ENCODE assay signal across 8 cellular contexts in genomic region chr2:25276569-25277465, GRCh38.
DNase-seq lines count a peak whose midpoint lies in the region; ATAC-seq lines count a peak whose summit lies in the region.

No MANE protein-coding gene starts in this region.

- H3K4me1 Mint-ChIP-seq in activated CD8-positive, alpha-beta T cell treated with anti-CD3 and anti-CD28 coated beads, Interleukin-2, amount 10 ng/mL, durations not matched to agents 7 days and 5 days (ENCODE audit: low read depth), result peaks cover 78% of the 10 kb centered on the region

- H3K27me3 Mint-ChIP-seq in activated CD8-positive, alpha-beta T cell treated with anti-CD3 and anti-CD28 coated beads, Interleukin-2, amount 10 ng/mL, durations not matched to agents 7 days and 5 days (ENCODE audit: low read depth), result no peaks in the 10 kb centered on the region

- CTCF ChIA-PET in activated CD8-positive, alpha-beta T cell treated with anti-CD3 and anti-CD28 coated beads, Interleukin-2, amount 10 ng/mL, durations not matched to agents 7 days and 5 days (lab: Charles Lee), result interaction anchor here (0.7 to 4.8 kb wide), 24 partner anchors 9 to 388 kb away, joined by 3 to 62 read pairs (median 8); no protein-coding TSS in a partner anchor

- POLR2A ChIA-PET in activated CD8-positive, alpha-beta T cell treated with anti-CD3 and anti-CD28 coated beads, Interleukin-2, amount 10 ng/mL, durations not matched to agents 7 days and 5 days (lab: Charles Lee), result interaction anchor here (1.0 to 4.2 kb wide), 13 partner anchors 10 to 277 kb away, joined by 3 to 49 read pairs (median 8); no protein-coding TSS in a partner anchor

- no peaks in the 10 kb centered on the region for H3K9me3 Mint-ChIP-seq in activated CD8-positive, alpha-beta T cell treated with anti-CD3 and anti-CD28 coated beads, Interleukin-2, amount 10 ng/mL, durations not matched to agents 7 days and 5 days (ENCODE audit: insufficient read depth)

- peaks cover 64% of the 10 kb centered on the region for H3K36me3 Mint-ChIP-seq in activated CD8-positive, alpha-beta T cell treated with anti-CD3 and anti-CD28 coated beads, Interleukin-2, amount 10 ng/mL, durations not matched to agents 7 days and 5 days (ENCODE audit: low read depth)

- H3K4me3 Mint-ChIP-seq in activated CD8-positive, alpha-beta T cell treated with anti-CD3 and anti-CD28 coated beads, Interleukin-2, amount 10 ng/mL, durations not matched to agents 7 days and 5 days, result peak overlapping the region; percentile 65

- DNase-seq in C1 segment of cervical spinal cord (lab: John Stamatoyannopoulos, UW) (peak in 8 of 14 donors; percentile 18 to 75 (median 50)), midbrain (lab: John Stamatoyannopoulos, UW) (peak; percentile 47), NCI-H146 (lab: John Stamatoyannopoulos, UW) (no peak), NCI-H774 (lab: John Stamatoyannopoulos, UW) (no peak)
- DNase-seq in activated CD8-positive, alpha-beta T cell treated with anti-CD3 and anti-CD28 coated beads, Interleukin-2, amount 10 ng/mL, durations not matched to agents 7 days and 5 days, result peak; percentile 79
- DNase-seq in effector CD4-positive, alpha-beta T cell, result peak; percentile 67
- peak; percentile 71 for DNase-seq in stimulated activated CD8-positive, alpha-beta memory T cell treated with anti-CD3 and anti-CD28 coated beads, Interleukin-4, amount 100 ng/mL, for 24 hours (ENCODE audit: low read depth)

- ATAC-seq in HG02623 (IDR thresholded peaks at IDR 0.05; ENCODE audit: unreplicated experiment), result peak; percentile 35
- peak; percentile 60 for ATAC-seq in activated CD8-positive, alpha-beta T cell treated with anti-CD3 and anti-CD28 coated beads, Interleukin-2, amount 10 ng/mL, durations not matched to agents 7 days and 5 days

- peak overlapping the region; percentile 96 for H3K27ac Mint-ChIP-seq in activated CD8-positive, alpha-beta T cell treated with anti-CD3 and anti-CD28 coated beads, Interleukin-2, amount 10 ng/mL, durations not matched to agents 7 days and 5 days

Comparison
In these comparisons a context has a peak if more than half of its experiments do, and no peak if none do; other contexts are left out.
1. DNase-seq: peak in C1 segment of cervical spinal cord (8 of 14), activated CD8-positive, alpha-beta T cell treated with anti-CD3 and anti-CD28 coated beads, Interleukin-2, amount 10 ng/mL, durations not matched to agents 7 days and 5 days (single experiment), effector CD4-positive, alpha-beta T cell (single experiment), midbrain (single experiment) and stimulated activated CD8-positive, alpha-beta memory T cell treated with anti-CD3 and anti-CD28 coated beads, Interleukin-4, amount 100 ng/mL, for 24 hours (single experiment); none in NCI-H146 (single experiment) and NCI-H774 (single experiment).